7 cellular contexts compared by ENCODE assay signal in the genomic region with DNA sequence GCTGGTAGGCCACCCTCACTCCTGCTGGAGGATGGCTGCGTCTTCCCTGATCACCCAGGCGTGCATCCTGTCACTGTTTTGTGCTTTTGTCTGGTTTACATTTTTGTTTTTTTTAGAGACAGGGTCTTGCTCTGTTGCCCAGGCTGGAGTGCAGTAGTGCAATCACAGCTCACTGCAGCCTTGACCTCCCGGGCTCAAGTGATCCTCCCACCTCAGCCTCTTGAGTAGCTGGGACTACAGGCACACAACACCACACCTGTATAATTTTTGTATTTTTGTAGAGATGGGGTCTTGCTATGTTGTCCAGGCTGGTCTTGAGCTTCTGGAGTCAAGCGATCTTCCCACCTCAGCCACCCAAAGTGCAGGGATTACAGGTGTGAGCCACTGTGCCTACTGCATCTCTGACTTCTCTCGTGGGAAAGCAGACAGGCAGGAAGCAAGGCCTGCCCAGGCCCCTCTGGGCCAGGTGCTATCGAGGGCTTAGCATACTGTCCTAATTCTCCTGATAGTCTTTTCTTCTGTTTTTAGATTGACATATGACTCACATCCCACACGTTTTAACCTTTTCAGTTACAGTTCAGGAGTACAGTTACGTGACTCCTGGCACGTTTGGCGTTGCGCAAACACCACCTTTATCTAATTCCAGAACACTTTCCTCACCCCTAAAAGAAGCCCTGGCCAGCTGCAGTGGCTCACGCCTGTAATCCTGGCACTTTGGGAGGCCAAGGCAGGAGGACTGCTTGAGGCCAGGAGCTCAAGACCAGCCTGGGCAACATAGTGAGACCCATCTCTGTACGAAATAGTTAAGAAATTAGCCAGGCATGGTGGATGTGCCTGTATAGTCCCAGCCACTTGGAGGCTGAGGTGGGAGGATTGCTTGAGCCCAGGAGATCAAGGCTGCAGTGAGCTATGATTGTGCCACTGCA. TPM values are rescaled to one million over a fixed set of nuclear protein-coding genes. Genes with fewer than 3 reads are reported as not detected.
DNase-seq lines count a peak whose midpoint lies in the region; ATAC-seq, FAIRE-seq and TF ChIP-seq lines count a peak whose summit lies in the region.
"Not testable (repeated sequence)": the region's sequence is repeated elsewhere in the genome, so short reads cannot be mapped to it uniquely, and the experiment has no call there.

No MANE protein-coding gene starts in this region.

- ATAC-seq in HG03439 (IDR thresholded peaks at IDR 0.05; ENCODE audit: unreplicated experiment), result peak; percentile 10
- not testable (repeated sequence) for ATAC-seq in right cardiac atrium
- ATAC-seq in omental fat pad (ENCODE audit: low FRiP score), result peak; percentile 15

- DNase-seq in GM12891 (ENCODE audit: insufficient read length, low spot score); right cardiac atrium; omental fat pad (ENCODE audit: low spot score): not testable (repeated sequence)
- DNase-seq in activated CD4-positive, alpha-beta T cell treated with anti-CD3 and anti-CD28 coated beads, Interleukin-2, amount 50 U/mL, for 48 hours, result peak; percentile 79 to 84
- peak; percentile 88 for DNase-seq in mammary epithelial cell

- in situ Hi-C loops in mammary epithelial cell (cut with MboI; ENCODE audit: low sequenced_read_pairs in 2 of 2), result not testable (repeated sequence)

- peak; percentile 88 for FAIRE-seq in GM12891 (lab: Jason Lieb, UNC)

- not testable (repeated sequence) for H2AFZ ChIP-seq in OCI-LY3 (ENCODE audit: low read depth, low read length); mammary epithelial cell (ENCODE audit: low read depth, low read length)

- peak overlapping the region; percentile 88; the same call in 1 of the 2 replicates for H3K4me3 ChIP-seq in OCI-LY3 (ENCODE audit: low read length)
- not testable (repeated sequence) for H3K4me3 ChIP-seq in mammary epithelial cell (replicated peaks in 1 of 3; ENCODE audit: insufficient read depth in 1 of 3, low read depth in 2 of 3, low read length in 3 of 3); right cardiac atrium (ENCODE audit: low read length)

- H4K20me1 ChIP-seq in OCI-LY3 (ENCODE audit: insufficient read depth, low read length); mammary epithelial cell (ENCODE audit: insufficient read depth, low read length): not testable (repeated sequence)

- H3K27me3 ChIP-seq in OCI-LY3 (ENCODE audit: low read depth, low read length); mammary epithelial cell (ENCODE audit: insufficient read depth, low read length); right cardiac atrium (ENCODE audit: control insufficient read depth, insufficient read depth): not testable (repeated sequence)

- intact Hi-C loops in mammary epithelial cell (cut with micrococcal nuclease); right cardiac atrium (cut with DNase I): not testable (repeated sequence)

- H3K9ac ChIP-seq in OCI-LY3 (ENCODE audit: low read length), result peak overlapping the region; percentile 49; the same call in 1 of the 2 replicates
- not testable (repeated sequence) for H3K9ac ChIP-seq in mammary epithelial cell (ENCODE audit: insufficient read depth, low read length)

- peak overlapping the region; percentile 97 for H3K4me2 ChIP-seq in OCI-LY3 (ENCODE audit: low read length)
- H3K4me2 ChIP-seq in mammary epithelial cell (ENCODE audit: insufficient read depth, low read depth, low read length), result not testable (repeated sequence)

- H3K27ac ChIP-seq in OCI-LY3 (ENCODE audit: low read length), result peak overlapping the region; percentile 94
- H3K27ac ChIP-seq in mammary epithelial cell (ENCODE audit: insufficient read depth, low read depth, low read length), result peak overlapping the region; percentile 87
- peak overlapping the region; percentile 31 for H3K27ac ChIP-seq in right cardiac atrium (ENCODE audit: low read length)

- H3K79me2 ChIP-seq in OCI-LY3 (ENCODE audit: low read length) (peaks cover 62% of the 10 kb centered on the region), mammary epithelial cell (ENCODE audit: insufficient read depth, low read length) (peaks cover 30% of the 10 kb centered on the region)

- H3K36me3 ChIP-seq in OCI-LY3 (replicated peaks; ENCODE audit: low read depth, low read length), result peaks cover 30% of the 10 kb centered on the region
- not testable (repeated sequence) for H3K36me3 ChIP-seq in mammary epithelial cell (ENCODE audit: insufficient read depth, low read length)

- 36% methylated on average over 12 of the region's 13 CpGs for WGBS in mammary epithelial cell (ENCODE audit: low coverage, missing lambda C conversion rate)
- 73% methylated on average over 13 of the region's 13 CpGs for WGBS in right cardiac atrium

- peaks cover 93% of the 10 kb centered on the region for H3K4me1 ChIP-seq in OCI-LY3 (ENCODE audit: low read length)
- peaks cover 68% of the 10 kb centered on the region for H3K4me1 ChIP-seq in mammary epithelial cell (ENCODE audit: insufficient read depth, low read length)
- H3K4me1 ChIP-seq in right cardiac atrium (ENCODE audit: control insufficient read depth, insufficient read depth, low read length), result not testable (repeated sequence)

- CTCF ChIA-PET in mammary epithelial cell (lab: Charles Lee; ENCODE audit: low non-redundant PET), result not testable (repeated sequence)

- dilution Hi-C loops in mammary epithelial cell (cut with HindIII; ENCODE audit: low sequenced_read_pairs), result not testable (repeated sequence)

- TF ChIP-seq CTCF in OCI-LY3 (IDR thresholded peaks at IDR 0.05; ENCODE audit: low read depth, low read length); mammary epithelial cell (conservative IDR thresholded peaks at IDR 0.05 in 1 of 2, IDR thresholded peaks at IDR 0.05 in 1 of 2; ENCODE audit: extremely low read depth in 1 of 2, insufficient read depth in 1 of 2, low read depth in 1 of 2, low read length in 2 of 2); omental fat pad (IDR thresholded peaks at IDR 0.05): not testable (repeated sequence)

- TF ChIP-seq POLR2A in GM12891 (IDR thresholded peaks at IDR 0.05; ENCODE audit: low read depth, low read length), result 0 out of 2 replicates have a peak, but pooled peaks have one; percentile 4

- BruUV-seq in mammary epithelial cell (replicated peaks; lab: Mats Ljungman, UMichigan), result not testable (repeated sequence)

- H3K9me3 ChIP-seq in OCI-LY3 (ENCODE audit: insufficient read depth, low read length); mammary epithelial cell (replicated peaks; ENCODE audit: insufficient read depth, low read length); right cardiac atrium (ENCODE audit: control insufficient read depth, low read length): not testable (repeated sequence)

TF ChIP-seq in GM12891, 5 proteins besides CTCF, POLR2A, EP300 and RAD21:
- TF ChIP-seq POU2F2 (IDR thresholded peaks at IDR 0.05; ENCODE audit: low read depth, low read length) (peak; percentile 50; the same call in 1 of the 2 replicates), PAX5 (IDR thresholded peaks at IDR 0.05; ENCODE audit: insufficient read depth, low read length, severe bottlenecking) (peak; percentile 96), POLR2AphosphoS5 (IDR thresholded peaks at IDR 0.05; ENCODE audit: low read depth, low read length) (0 out of 2 replicates have a peak, but pooled peaks have one; percentile 26)
TF ChIP-seq in GM12891: peak in this region for 3; not testable (repeated sequence) for 2.

RNA-seq across cellular contexts. Expression of a gene that starts 9.2 kb away (rescaled TPM):
- polyA plus RNA-seq in GM12891 (2012; ENCODE audit: low read depth, missing spikeins), result 112 TPM
- 10 to 100 TPM; 22.0 to 91.4 TPM for total RNA-seq in mammary epithelial cell
- 84.2 TPM for polyA plus RNA-seq in mammary epithelial cell
- 147 TPM for polyA minus RNA-seq in mammary epithelial cell
- 10 to 100 TPM; 20.9 to 27.0 (median 21.8) TPM for total RNA-seq in right cardiac atrium
- polyA plus RNA-seq in right cardiac atrium, result 9.5 TPM
- total RNA-seq in omental fat pad, result 10 to 100 TPM; 29.7 to 51.7 (median 44.8) TPM

RNA-seq across cellular contexts. Expression of a gene that starts 9.8 kb away (rescaled TPM):
- polyA plus RNA-seq in GM12891 (2012; ENCODE audit: low read depth, missing spikeins), result 47.3 TPM
- 10 to 100 TPM in 1 of 2 donors, 1 to 10 TPM in 1; 1.2 to 11.2 TPM for total RNA-seq in mammary epithelial cell
- 12.6 TPM for polyA plus RNA-seq in mammary epithelial cell
- 8.8 TPM for polyA minus RNA-seq in mammary epithelial cell
- total RNA-seq in right cardiac atrium, result 1 to 10 TPM; 1.1 to 3.3 (median 2.3) TPM
- 2.7 TPM for polyA plus RNA-seq in right cardiac atrium
- total RNA-seq in omental fat pad, result 1 to 10 TPM; 3.7 to 5.5 (median 4.6) TPM

RNA-seq across cellular contexts. Expression of a gene that starts 35.9 kb away (rescaled TPM):
- 178 TPM for polyA plus RNA-seq in GM12891 (2012; ENCODE audit: low read depth, missing spikeins)
- total RNA-seq in mammary epithelial cell (100 to 1,000 TPM in 1 of 2 donors, 10 to 100 TPM in 1; 91.7 to 248 TPM), right cardiac atrium (100 to 1,000 TPM in 3 of 4 donors, 10 to 100 TPM in 1; 96.9 to 151 (median 122) TPM), omental fat pad (100 to 1,000 TPM; 133 to 232 (median 178) TPM)
- polyA plus RNA-seq in mammary epithelial cell (152 TPM), right cardiac atrium (75.9 TPM)
- polyA minus RNA-seq in mammary epithelial cell, result 244 TPM

Comparison
In these comparisons a context has a peak if more than half of its experiments do, and no peak if none do; other contexts are left out.
1. H3K27ac ChIP-seq: peak in every context shown above with its lines; median percentile 94 in OCI-LY3; 87 in mammary epithelial cell; 31 in right cardiac atrium.